ENCODE assay signal across 1 cellular context in genomic region chr1:10716424-10716823, GRCh38.
TF ChIP-seq lines count a peak whose summit lies in the region.

No MANE protein-coding gene starts in this region.

TF ChIP-seq in HepG2, 621 proteins besides CTCF, POLR2A, EP300 and RAD21 (continued from another document):
- TF ChIP-seq ZNF3 (CRISPR knock-in tag; IDR thresholded peaks at IDR 0.05) (no peak), ZNF790 (CRISPR knock-in tag; IDR thresholded peaks at IDR 0.05; ENCODE audit: borderline replicate concordance) (no peak), CHD2 (IDR thresholded peaks at IDR 0.05; ENCODE audit: low read depth, low read length) (no peak), ZIK1 (CRISPR knock-in tag; IDR thresholded peaks at IDR 0.05; ENCODE audit: borderline replicate concordance, low read depth) (no peak)
